ENCODE assay signal across 1 cellular context in the genomic region with DNA sequence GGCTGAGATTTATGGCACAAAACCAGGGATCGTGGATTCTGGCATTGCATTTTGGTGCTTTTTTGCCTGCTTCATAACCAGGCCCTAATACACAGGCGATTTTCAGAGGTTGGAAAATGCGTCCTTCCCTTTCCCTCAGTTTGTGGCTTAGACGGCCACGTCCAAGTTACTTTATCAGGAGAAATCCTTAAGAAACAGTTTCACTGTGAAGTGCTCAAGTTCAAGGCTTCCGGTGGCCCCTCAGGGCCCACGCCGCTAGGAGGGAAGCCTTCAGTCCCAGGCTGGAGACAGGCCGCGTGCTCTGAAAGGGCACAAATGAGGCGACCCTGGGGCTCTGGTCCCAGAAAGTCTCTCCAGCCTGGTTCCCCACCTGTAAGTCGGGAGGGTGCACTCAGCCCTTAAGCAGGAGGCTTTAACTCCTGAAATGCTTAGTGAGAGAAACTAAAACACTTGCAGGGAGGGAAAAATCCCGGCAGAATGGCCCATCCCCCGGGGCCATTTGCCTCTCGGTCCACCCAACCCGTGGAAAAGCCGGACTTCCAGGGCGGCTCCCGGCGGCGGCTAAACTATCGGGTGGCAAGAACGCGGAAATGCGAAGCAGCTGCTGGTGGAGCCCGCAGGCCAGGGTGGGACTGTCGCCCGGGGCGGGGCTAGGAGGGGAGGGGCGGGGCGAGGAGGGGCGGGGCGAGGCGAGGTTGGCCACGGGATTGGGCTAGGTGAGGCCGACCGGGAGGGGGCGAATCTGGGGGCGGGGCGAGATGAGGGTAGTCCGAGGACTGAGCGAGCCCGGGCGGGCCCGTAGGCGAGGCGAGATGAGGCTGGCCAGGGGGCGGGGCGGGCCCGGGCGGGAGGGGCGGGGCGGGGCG.
TF ChIP-seq lines count a peak whose summit lies in the region.

No MANE protein-coding gene starts in this region.

TF ChIP-seq in HepG2, 621 proteins besides CTCF, POLR2A, EP300 and RAD21 (continued from another document and continues in another):
- TF ChIP-seq, protein P1, sequence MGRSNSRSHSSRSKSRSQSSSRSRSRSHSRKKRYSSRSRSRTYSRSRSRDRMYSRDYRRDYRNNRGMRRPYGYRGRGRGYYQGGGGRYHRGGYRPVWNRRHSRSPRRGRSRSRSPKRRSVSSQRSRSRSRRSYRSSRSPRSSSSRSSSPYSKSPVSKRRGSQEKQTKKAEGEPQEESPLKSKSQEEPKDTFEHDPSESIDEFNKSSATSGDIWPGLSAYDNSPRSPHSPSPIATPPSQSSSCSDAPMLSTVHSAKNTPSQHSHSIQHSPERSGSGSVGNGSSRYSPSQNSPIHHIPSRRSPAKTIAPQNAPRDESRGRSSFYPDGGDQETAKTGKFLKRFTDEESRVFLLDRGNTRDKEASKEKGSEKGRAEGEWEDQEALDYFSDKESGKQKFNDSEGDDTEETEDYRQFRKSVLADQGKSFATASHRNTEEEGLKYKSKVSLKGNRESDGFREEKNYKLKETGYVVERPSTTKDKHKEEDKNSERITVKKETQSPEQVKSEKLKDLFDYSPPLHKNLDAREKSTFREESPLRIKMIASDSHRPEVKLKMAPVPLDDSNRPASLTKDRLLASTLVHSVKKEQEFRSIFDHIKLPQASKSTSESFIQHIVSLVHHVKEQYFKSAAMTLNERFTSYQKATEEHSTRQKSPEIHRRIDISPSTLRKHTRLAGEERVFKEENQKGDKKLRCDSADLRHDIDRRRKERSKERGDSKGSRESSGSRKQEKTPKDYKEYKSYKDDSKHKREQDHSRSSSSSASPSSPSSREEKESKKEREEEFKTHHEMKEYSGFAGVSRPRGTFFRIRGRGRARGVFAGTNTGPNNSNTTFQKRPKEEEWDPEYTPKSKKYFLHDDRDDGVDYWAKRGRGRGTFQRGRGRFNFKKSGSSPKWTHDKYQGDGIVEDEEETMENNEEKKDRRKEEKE (IDR thresholded peaks at IDR 0.05) = no peak
- no peak for TF ChIP-seq HDAC1 (CRISPR knock-in tag; IDR thresholded peaks at IDR 0.05)
- no peak for TF ChIP-seq ZNF263 (CRISPR knock-in tag; IDR thresholded peaks at IDR 0.05)
- no peak for TF ChIP-seq AHR (CRISPR knock-in tag; IDR thresholded peaks at IDR 0.05)
- no peak for TF ChIP-seq WIZ (CRISPR knock-in tag; IDR thresholded peaks at IDR 0.05)
- TF ChIP-seq KDM5B (CRISPR knock-in tag; IDR thresholded peaks at IDR 0.05; ENCODE audit: borderline replicate concordance) = no peak
- TF ChIP-seq ZNF12 (CRISPR knock-in tag; IDR thresholded peaks at IDR 0.05) = no peak
- TF ChIP-seq STAT5B (CRISPR knock-in tag; IDR thresholded peaks at IDR 0.05) = no peak
- 0 out of 2 replicates have a peak, but pooled peaks have one; percentile 11 for TF ChIP-seq SALL1 (CRISPR knock-in tag; IDR thresholded peaks at IDR 0.05)
- TF ChIP-seq NAIF1 (CRISPR knock-in tag; IDR thresholded peaks at IDR 0.05; ENCODE audit: borderline replicate concordance) = no peak
- no peak for TF ChIP-seq ARNT2 (CRISPR knock-in tag; IDR thresholded peaks at IDR 0.05; ENCODE audit: low read depth)
- TF ChIP-seq ZEB1 (IDR thresholded peaks at IDR 0.05; ENCODE audit: insufficient replicate concordance, low read depth) = peak; percentile 22
- TF ChIP-seq PAWR (CRISPR knock-in tag; IDR thresholded peaks at IDR 0.05; ENCODE audit: borderline replicate concordance) = no peak
- TF ChIP-seq ZNF550 (CRISPR knock-in tag; IDR thresholded peaks at IDR 0.05; ENCODE audit: borderline replicate concordance) = no peak
- TF ChIP-seq HIVEP1 (CRISPR knock-in tag; IDR thresholded peaks at IDR 0.05) = no peak
- TF ChIP-seq NFYB (CRISPR knock-in tag; IDR thresholded peaks at IDR 0.05) = no peak
- TF ChIP-seq, protein P2, sequence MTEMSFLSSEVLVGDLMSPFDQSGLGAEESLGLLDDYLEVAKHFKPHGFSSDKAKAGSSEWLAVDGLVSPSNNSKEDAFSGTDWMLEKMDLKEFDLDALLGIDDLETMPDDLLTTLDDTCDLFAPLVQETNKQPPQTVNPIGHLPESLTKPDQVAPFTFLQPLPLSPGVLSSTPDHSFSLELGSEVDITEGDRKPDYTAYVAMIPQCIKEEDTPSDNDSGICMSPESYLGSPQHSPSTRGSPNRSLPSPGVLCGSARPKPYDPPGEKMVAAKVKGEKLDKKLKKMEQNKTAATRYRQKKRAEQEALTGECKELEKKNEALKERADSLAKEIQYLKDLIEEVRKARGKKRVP (CRISPR knock-in tag; IDR thresholded peaks at IDR 0.05) = no peak
- TF ChIP-seq GLI4 (CRISPR knock-in tag; IDR thresholded peaks at IDR 0.05; ENCODE audit: borderline replicate concordance) = no peak
- TF ChIP-seq, protein P3, sequence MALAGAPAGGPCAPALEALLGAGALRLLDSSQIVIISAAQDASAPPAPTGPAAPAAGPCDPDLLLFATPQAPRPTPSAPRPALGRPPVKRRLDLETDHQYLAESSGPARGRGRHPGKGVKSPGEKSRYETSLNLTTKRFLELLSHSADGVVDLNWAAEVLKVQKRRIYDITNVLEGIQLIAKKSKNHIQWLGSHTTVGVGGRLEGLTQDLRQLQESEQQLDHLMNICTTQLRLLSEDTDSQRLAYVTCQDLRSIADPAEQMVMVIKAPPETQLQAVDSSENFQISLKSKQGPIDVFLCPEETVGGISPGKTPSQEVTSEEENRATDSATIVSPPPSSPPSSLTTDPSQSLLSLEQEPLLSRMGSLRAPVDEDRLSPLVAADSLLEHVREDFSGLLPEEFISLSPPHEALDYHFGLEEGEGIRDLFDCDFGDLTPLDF (CRISPR knock-in tag; IDR thresholded peaks at IDR 0.05) = no peak
- no peak for TF ChIP-seq ZNF224 (CRISPR knock-in tag; IDR thresholded peaks at IDR 0.05)
- TF ChIP-seq ZBTB7A (CRISPR knock-in tag; IDR thresholded peaks at IDR 0.05) = no peak
- TF ChIP-seq SIX4 (CRISPR knock-in tag; IDR thresholded peaks at IDR 0.05) = no peak
- TF ChIP-seq NCOR1 (IDR thresholded peaks at IDR 0.05; ENCODE audit: borderline replicate concordance, low read length) = no peak
- TF ChIP-seq YEATS4 (CRISPR knock-in tag; IDR thresholded peaks at IDR 0.05; ENCODE audit: borderline replicate concordance) = no peak
- no peak for TF ChIP-seq ATF1 (CRISPR knock-in tag; IDR thresholded peaks at IDR 0.05)
- TF ChIP-seq, protein P4, sequence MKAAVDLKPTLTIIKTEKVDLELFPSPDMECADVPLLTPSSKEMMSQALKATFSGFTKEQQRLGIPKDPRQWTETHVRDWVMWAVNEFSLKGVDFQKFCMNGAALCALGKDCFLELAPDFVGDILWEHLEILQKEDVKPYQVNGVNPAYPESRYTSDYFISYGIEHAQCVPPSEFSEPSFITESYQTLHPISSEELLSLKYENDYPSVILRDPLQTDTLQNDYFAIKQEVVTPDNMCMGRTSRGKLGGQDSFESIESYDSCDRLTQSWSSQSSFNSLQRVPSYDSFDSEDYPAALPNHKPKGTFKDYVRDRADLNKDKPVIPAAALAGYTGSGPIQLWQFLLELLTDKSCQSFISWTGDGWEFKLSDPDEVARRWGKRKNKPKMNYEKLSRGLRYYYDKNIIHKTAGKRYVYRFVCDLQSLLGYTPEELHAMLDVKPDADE (CRISPR knock-in tag; IDR thresholded peaks at IDR 0.05) = no peak
- TF ChIP-seq GABPB1 (CRISPR knock-in tag; IDR thresholded peaks at IDR 0.05) = no peak; the same call in 1 of the 2 replicates
- TF ChIP-seq ZNF558 (CRISPR knock-in tag; IDR thresholded peaks at IDR 0.05; ENCODE audit: borderline replicate concordance) = no peak
- TF ChIP-seq, protein P5, sequence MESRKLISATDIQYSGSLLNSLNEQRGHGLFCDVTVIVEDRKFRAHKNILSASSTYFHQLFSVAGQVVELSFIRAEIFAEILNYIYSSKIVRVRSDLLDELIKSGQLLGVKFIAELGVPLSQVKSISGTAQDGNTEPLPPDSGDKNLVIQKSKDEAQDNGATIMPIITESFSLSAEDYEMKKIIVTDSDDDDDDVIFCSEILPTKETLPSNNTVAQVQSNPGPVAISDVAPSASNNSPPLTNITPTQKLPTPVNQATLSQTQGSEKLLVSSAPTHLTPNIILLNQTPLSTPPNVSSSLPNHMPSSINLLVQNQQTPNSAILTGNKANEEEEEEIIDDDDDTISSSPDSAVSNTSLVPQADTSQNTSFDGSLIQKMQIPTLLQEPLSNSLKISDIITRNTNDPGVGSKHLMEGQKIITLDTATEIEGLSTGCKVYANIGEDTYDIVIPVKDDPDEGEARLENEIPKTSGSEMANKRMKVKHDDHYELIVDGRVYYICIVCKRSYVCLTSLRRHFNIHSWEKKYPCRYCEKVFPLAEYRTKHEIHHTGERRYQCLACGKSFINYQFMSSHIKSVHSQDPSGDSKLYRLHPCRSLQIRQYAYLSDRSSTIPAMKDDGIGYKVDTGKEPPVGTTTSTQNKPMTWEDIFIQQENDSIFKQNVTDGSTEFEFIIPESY (CRISPR knock-in tag; IDR thresholded peaks at IDR 0.05) = no peak
- TF ChIP-seq TCF12 (IDR thresholded peaks at IDR 0.05) = no peak
- TF ChIP-seq TCF12 (CRISPR knock-in tag; IDR thresholded peaks at IDR 0.05) = no peak
- TF ChIP-seq, protein P6, sequence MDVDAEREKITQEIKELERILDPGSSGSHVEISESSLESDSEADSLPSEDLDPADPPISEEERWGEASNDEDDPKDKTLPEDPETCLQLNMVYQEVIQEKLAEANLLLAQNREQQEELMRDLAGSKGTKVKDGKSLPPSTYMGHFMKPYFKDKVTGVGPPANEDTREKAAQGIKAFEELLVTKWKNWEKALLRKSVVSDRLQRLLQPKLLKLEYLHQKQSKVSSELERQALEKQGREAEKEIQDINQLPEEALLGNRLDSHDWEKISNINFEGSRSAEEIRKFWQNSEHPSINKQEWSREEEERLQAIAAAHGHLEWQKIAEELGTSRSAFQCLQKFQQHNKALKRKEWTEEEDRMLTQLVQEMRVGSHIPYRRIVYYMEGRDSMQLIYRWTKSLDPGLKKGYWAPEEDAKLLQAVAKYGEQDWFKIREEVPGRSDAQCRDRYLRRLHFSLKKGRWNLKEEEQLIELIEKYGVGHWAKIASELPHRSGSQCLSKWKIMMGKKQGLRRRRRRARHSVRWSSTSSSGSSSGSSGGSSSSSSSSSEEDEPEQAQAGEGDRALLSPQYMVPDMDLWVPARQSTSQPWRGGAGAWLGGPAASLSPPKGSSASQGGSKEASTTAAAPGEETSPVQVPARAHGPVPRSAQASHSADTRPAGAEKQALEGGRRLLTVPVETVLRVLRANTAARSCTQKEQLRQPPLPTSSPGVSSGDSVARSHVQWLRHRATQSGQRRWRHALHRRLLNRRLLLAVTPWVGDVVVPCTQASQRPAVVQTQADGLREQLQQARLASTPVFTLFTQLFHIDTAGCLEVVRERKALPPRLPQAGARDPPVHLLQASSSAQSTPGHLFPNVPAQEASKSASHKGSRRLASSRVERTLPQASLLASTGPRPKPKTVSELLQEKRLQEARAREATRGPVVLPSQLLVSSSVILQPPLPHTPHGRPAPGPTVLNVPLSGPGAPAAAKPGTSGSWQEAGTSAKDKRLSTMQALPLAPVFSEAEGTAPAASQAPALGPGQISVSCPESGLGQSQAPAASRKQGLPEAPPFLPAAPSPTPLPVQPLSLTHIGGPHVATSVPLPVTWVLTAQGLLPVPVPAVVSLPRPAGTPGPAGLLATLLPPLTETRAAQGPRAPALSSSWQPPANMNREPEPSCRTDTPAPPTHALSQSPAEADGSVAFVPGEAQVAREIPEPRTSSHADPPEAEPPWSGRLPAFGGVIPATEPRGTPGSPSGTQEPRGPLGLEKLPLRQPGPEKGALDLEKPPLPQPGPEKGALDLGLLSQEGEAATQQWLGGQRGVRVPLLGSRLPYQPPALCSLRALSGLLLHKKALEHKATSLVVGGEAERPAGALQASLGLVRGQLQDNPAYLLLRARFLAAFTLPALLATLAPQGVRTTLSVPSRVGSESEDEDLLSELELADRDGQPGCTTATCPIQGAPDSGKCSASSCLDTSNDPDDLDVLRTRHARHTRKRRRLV (CRISPR knock-in tag; IDR thresholded peaks at IDR 0.05) = 0 out of 2 replicates have a peak, but pooled peaks have one; percentile 51
- no peak for TF ChIP-seq NCOA1 (CRISPR knock-in tag; IDR thresholded peaks at IDR 0.05)
- no peak for TF ChIP-seq ISX (CRISPR knock-in tag; conservative IDR thresholded peaks at IDR 0.05)
- TF ChIP-seq ZNF234 (CRISPR knock-in tag; conservative IDR thresholded peaks at IDR 0.05) = no peak
- TF ChIP-seq ZNF775 (CRISPR knock-in tag; IDR thresholded peaks at IDR 0.05; ENCODE audit: borderline replicate concordance) = no peak
- TF ChIP-seq, protein P7, sequence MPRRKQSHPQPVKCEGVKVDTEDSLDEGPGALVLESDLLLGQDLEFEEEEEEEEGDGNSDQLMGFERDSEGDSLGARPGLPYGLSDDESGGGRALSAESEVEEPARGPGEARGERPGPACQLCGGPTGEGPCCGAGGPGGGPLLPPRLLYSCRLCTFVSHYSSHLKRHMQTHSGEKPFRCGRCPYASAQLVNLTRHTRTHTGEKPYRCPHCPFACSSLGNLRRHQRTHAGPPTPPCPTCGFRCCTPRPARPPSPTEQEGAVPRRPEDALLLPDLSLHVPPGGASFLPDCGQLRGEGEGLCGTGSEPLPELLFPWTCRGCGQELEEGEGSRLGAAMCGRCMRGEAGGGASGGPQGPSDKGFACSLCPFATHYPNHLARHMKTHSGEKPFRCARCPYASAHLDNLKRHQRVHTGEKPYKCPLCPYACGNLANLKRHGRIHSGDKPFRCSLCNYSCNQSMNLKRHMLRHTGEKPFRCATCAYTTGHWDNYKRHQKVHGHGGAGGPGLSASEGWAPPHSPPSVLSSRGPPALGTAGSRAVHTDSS (CRISPR knock-in tag; conservative IDR thresholded peaks at IDR 0.05) = no peak
- TF ChIP-seq, protein P8, sequence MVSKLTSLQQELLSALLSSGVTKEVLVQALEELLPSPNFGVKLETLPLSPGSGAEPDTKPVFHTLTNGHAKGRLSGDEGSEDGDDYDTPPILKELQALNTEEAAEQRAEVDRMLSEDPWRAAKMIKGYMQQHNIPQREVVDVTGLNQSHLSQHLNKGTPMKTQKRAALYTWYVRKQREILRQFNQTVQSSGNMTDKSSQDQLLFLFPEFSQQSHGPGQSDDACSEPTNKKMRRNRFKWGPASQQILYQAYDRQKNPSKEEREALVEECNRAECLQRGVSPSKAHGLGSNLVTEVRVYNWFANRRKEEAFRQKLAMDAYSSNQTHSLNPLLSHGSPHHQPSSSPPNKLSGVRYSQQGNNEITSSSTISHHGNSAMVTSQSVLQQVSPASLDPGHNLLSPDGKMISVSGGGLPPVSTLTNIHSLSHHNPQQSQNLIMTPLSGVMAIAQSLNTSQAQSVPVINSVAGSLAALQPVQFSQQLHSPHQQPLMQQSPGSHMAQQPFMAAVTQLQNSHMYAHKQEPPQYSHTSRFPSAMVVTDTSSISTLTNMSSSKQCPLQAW (CRISPR knock-in tag; IDR thresholded peaks at IDR 0.05) = peak; percentile 60; the same call in 1 of the 2 replicates
- TF ChIP-seq ARHGAP35 (CRISPR knock-in tag; IDR thresholded peaks at IDR 0.05; ENCODE audit: borderline replicate concordance) = no peak
- TF ChIP-seq, protein P9, sequence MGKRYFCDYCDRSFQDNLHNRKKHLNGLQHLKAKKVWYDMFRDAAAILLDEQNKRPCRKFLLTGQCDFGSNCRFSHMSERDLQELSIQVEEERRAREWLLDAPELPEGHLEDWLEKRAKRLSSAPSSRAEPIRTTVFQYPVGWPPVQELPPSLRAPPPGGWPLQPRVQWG (CRISPR knock-in tag; IDR thresholded peaks at IDR 0.05; ENCODE audit: borderline replicate concordance, low read depth) = no peak
- TF ChIP-seq SOX13 (IDR thresholded peaks at IDR 0.05) = no peak
- TF ChIP-seq SOX13 (CRISPR knock-in tag; conservative IDR thresholded peaks at IDR 0.05 in 1 of 2, IDR thresholded peaks at IDR 0.05 in 1 of 2) = no peak; a peak in 1 of 4 replicates
- no peak for TF ChIP-seq ZFP41 (CRISPR knock-in tag; IDR thresholded peaks at IDR 0.05; ENCODE audit: borderline replicate concordance)
- no peak for TF ChIP-seq ZNF644 (CRISPR knock-in tag; IDR thresholded peaks at IDR 0.05; ENCODE audit: low read depth)
- TF ChIP-seq, protein P10, sequence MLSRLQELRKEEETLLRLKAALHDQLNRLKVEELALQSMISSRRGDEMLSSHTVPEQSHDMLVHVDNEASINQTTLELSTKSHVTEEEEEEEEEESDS (CRISPR knock-in tag; IDR thresholded peaks at IDR 0.05; ENCODE audit: borderline replicate concordance) = no peak
- TF ChIP-seq MATR3 (CRISPR knock-in tag; IDR thresholded peaks at IDR 0.05) = no peak
- TF ChIP-seq ZNF432 (CRISPR knock-in tag; IDR thresholded peaks at IDR 0.05; ENCODE audit: borderline replicate concordance) = no peak
- no peak for TF ChIP-seq HNRNPH1 (optimal IDR thresholded peaks at IDR 0.05; ENCODE audit: low read depth, low read length)
